Comparison of ENCODE assay signal across 8 cellular contexts in genomic region chr19:34676697-34677385, GRCh38. TPM values are rescaled to one million over a fixed set of nuclear protein-coding genes. Genes with fewer than 3 reads are reported as not detected.
DNase-seq lines count a peak whose midpoint lies in the region; ATAC-seq and TF ChIP-seq lines count a peak whose summit lies in the region.

TSS of gene SCGB2B2 (minus strand) at chr19:34677159. CDS start at chr19:34594563, 82,596 bp downstream.

- peak within 1 kb of the TSS; percentile 91 for H3K4me2 ChIP-seq in GM23248 (ENCODE audit: unreplicated experiment)

- H3K27ac ChIP-seq in GM23248 (peak within 1 kb of the TSS; percentile 93), Panc1 (ENCODE audit: low read length) (peak within 1 kb of the TSS; percentile 90), adrenal gland (peak within 1 kb of the TSS; percentile 88 to 100 (median 98))

- DNase-seq in GM12864 (ENCODE audit: low read depth) = peak; percentile 70
- no peak for DNase-seq in GM23248
- DNase-seq in KG1 (lab: John Stamatoyannopoulos, UW) = peak; percentile 41
- no peak for DNase-seq in Panc1 (ENCODE audit: low read depth, low spot score)
- DNase-seq in adrenal gland = peak in 2 of 7 donors; percentile 74 to 83
- DNase-seq in hypothalamus (lab: John Stamatoyannopoulos, UW) = peak in 41 of 51 donors; percentile 60 to 99 (median 91)
- peak; percentile 2 for DNase-seq in retinal pigment epithelial cell (ENCODE audit: low read depth)
- DNase-seq in COLO829 (ENCODE audit: low spot score) = no peak

- H3K27me3 ChIP-seq in GM23248 (replicated peaks; ENCODE audit: insufficient read depth) = no peaks in the 10 kb centered on the region
- H3K27me3 ChIP-seq in Panc1 (ENCODE audit: control insufficient read depth, insufficient read depth, low read length) = no peaks in the 10 kb centered on the region
- no peaks in the 10 kb centered on the region for H3K27me3 ChIP-seq in adrenal gland

- peaks cover 31% of the 10 kb centered on the region for H3K79me2 ChIP-seq in GM23248 (ENCODE audit: insufficient read depth)

- H3K36me3 ChIP-seq in GM23248 (ENCODE audit: low read depth) (peaks cover 27% of the 10 kb centered on the region), Panc1 (ENCODE audit: control insufficient read depth, insufficient read depth, low read length) (no peaks in the 10 kb centered on the region), adrenal gland (replicated peaks in 1 of 2) (peaks cover 0 to 15% of the 10 kb centered on the region in 2 donors)

- in situ Hi-C loops in GM23248 (cut with MboI) (no loop called here), Panc1 (cut with HindIII; ENCODE audit: low pct_unique_long_range_greater_than_20kb, low sequenced_read_pairs) (no loop called here)

- POLR2A ChIA-PET in Panc1 (lab: Charles Lee) = interaction anchor here (0.7 kb wide), 1 partner anchor 237 kb away, joined by 3 read pairs; no protein-coding TSS in a partner anchor

- TF ChIP-seq CTCF in GM12864 (IDR thresholded peaks at IDR 0.05; ENCODE audit: low read depth, low read length, missing control alignments) (no peak), Panc1 (IDR thresholded peaks at IDR 0.05) (no peak), adrenal gland (IDR thresholded peaks at IDR 0.05) (peak in 2 of 6 experiments; percentile 23 to 31), retinal pigment epithelial cell (conservative IDR thresholded peaks at IDR 0.05; ENCODE audit: low read depth, low read length) (peak; percentile 20)

- intact Hi-C loops in Panc1 (cut with micrococcal nuclease; ENCODE audit: unreplicated experiment) (no loop called here), adrenal gland (cut with DNase I) (no loop called here)

- no peaks in the 10 kb centered on the region for H3F3A ChIP-seq in GM23248 (ENCODE audit: insufficient read depth)

- no peak for TF ChIP-seq POLR2A in adrenal gland (IDR thresholded peaks at IDR 0.05)

- BruUV-seq in Panc1 (replicated peaks; lab: Mats Ljungman, UMichigan) = TSS peak; percentile 74

- WGBS in GM23248 (ENCODE audit: low coverage in 1 of 2, low lambda C conversion rate in 2 of 2, missing lambda C conversion rate in 2 of 2), 2 experiments = 5 to 6% methylated on average over 26 of the region's 26 CpGs
- WGBS in adrenal gland, 4 donors = 6 to 7% (median 7%) methylated on average over 25 to 26 of the region's 26 CpGs

- ATAC-seq in Panc1 = peak; percentile 87

- no peaks in the 10 kb centered on the region for H4K20me1 ChIP-seq in GM23248 (ENCODE audit: insufficient read depth)

- H3K4me1 ChIP-seq in GM23248 (ENCODE audit: insufficient read depth) = peaks cover 4% of the 10 kb centered on the region; the same call in 1 of the 2 replicates
- peaks cover 7% of the 10 kb centered on the region; the same call in 1 of the 2 replicates for H3K4me1 ChIP-seq in Panc1 (ENCODE audit: control insufficient read depth, insufficient read depth, low read length)
- H3K4me1 ChIP-seq in adrenal gland (replicated peaks in 1 of 2) = peaks cover 4 to 30% of the 10 kb centered on the region in 2 donors

- H2AFZ ChIP-seq in GM23248 = peak within 1 kb of the TSS; percentile 99

- H3K4me3 ChIP-seq in GM12864 (ENCODE audit: low read depth, low read length) = peak within 1 kb of the TSS; percentile 85
- peak within 1 kb of the TSS; percentile 73 for H3K4me3 ChIP-seq in GM23248
- peak within 1 kb of the TSS; percentile 68 to 82 for H3K4me3 ChIP-seq in Panc1 (ENCODE audit: low read depth in 2 of 2, low read length in 2 of 2)
- H3K4me3 ChIP-seq in adrenal gland = peak within 1 kb of the TSS in 3 of 4 donors; percentile 19 to 98 (median 82)
- H3K4me3 ChIP-seq in retinal pigment epithelial cell (ENCODE audit: low read length) = peak within 1 kb of the TSS; percentile 67

- no peaks in the 10 kb centered on the region for H3K9me2 ChIP-seq in GM23248 (ENCODE audit: insufficient read depth)

- H3K9ac ChIP-seq in GM23248 = peak within 1 kb of the TSS; percentile 96

- CTCF ChIA-PET in Panc1 (lab: Charles Lee) = interaction anchor here (0.6 kb wide), 1 partner anchor 37 kb away, joined by 3 read pairs; no protein-coding TSS in a partner anchor

- H3K9me3 ChIP-seq in GM23248 (ENCODE audit: low read depth) = no peaks in the 10 kb centered on the region
- H3K9me3 ChIP-seq in Panc1 (ENCODE audit: control insufficient read depth, insufficient read depth, low read depth, low read length) = peaks cover 37% of the 10 kb centered on the region
- H3K9me3 ChIP-seq in adrenal gland (replicated peaks in 1 of 3) = peaks cover 0 to 16% (median 0%) of the 10 kb centered on the region in 3 donors

RNA-seq across cellular contexts. Expression of gene SCGB2B2, which starts in this region (rescaled TPM):
- not detected in 2 replicates for total RNA-seq in GM23248 (2014; rRNA removed; shearing (Covaris generic))
- not detected in 2 replicates for polyA plus RNA-seq in GM23248 (2016; fragmentation: Nextera tagmentation; extraction: Ambion mirVana)
- total RNA-seq in Panc1 (2021; ENCODE audit: unreplicated experiment) = 0.59 TPM
- polyA plus RNA-seq in Panc1 (2012; ENCODE audit: insufficient read length) = 0.21 TPM
- total RNA-seq in adrenal gland = 1 to 10 TPM in 3 of 8 donors, under 1 TPM in 4, not detected in 1; 0.41 to 2.3 (median 0.95) TPM
- under 1 TPM; 0.27 to 0.72 (median 0.62) TPM for polyA plus RNA-seq in adrenal gland

Comparison
In these comparisons a context has a peak if more than half of its experiments do, and no peak if none do; other contexts are left out.
1. Peak in ATAC-seq, H3K4me3 ChIP-seq and H3K27ac ChIP-seq in Panc1; RNA of the gene not detected or under 1 TPM.
2. DNase-seq: peak in GM12864 (single experiment), KG1 (single experiment), hypothalamus (41 of 51) and retinal pigment epithelial cell (single experiment); none in GM23248 (single experiment), Panc1 (single experiment) and COLO829 (single experiment).
3. Peak in every context shown above with its lines, with median percentiles within 50 percentile points of each other: H3K4me3 ChIP-seq and H3K27ac ChIP-seq.